Comparison of ENCODE assay signal across 8 cellular contexts in the genomic region with DNA sequence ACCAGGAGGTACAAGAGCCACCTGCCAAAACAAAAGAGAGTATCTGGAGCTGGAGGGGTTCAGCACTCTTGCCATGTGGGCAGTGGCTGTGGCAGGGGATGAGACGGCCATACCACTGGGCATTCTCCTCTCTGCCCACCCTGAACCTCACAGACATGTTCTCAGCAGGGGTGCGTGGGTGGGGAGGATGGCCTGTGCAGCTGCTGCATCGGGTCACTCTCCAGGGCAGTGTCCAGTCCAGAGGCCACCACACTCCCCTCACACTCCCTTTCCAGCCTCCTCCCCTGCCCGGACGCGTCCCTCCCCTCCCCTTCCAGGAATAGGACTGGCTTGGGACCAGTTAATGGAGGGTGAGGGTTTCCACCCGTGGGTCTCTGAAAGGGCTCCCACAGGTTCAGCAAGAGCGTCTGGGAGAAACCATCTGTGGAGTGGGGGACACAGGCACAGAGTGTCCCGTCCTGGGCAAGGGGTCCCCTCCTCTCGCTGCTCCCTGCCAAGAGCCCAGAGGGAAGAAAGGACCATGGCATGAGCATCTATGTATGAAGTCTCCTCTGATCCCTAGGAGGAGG. TPM values are rescaled to one million over a fixed set of nuclear protein-coding genes. Genes with fewer than 3 reads are reported as not detected.
DNase-seq lines count a peak whose midpoint lies in the region; ATAC-seq and TF ChIP-seq lines count a peak whose summit lies in the region.

No MANE protein-coding gene starts in this region.

- peak overlapping the region; percentile 80 for H3K4me2 ChIP-seq in skeletal muscle satellite cell (ENCODE audit: low read length)

- 25% methylated on average over 10 of the region's 10 CpGs for WGBS in right cardiac atrium

- H3K4me1 ChIP-seq in right cardiac atrium (ENCODE audit: control insufficient read depth, insufficient read depth, low read length) = no peaks in the 10 kb centered on the region
- peaks cover 23% of the 10 kb centered on the region for H3K4me1 ChIP-seq in skeletal muscle satellite cell (ENCODE audit: control insufficient read depth, insufficient read depth, low read length)
- H3K4me1 ChIP-seq in effector memory CD4-positive, alpha-beta T cell (ENCODE audit: control insufficient read depth, insufficient read depth, low read length, poor library complexity, severe bottlenecking) = peaks cover 4% of the 10 kb centered on the region

- intact Hi-C loops in right cardiac atrium (cut with DNase I) = no loop called here

- peak overlapping the region; percentile 79 to 84 for H3K4me3 Mint-ChIP-seq in activated T-cell treated with anti-CD3 and anti-CD28 coated beads, Interleukin-2, amount 50 U/mL, for 72 hours

- no peaks in the 10 kb centered on the region for H3K36me3 Mint-ChIP-seq in activated T-cell treated with anti-CD3 and anti-CD28 coated beads, Interleukin-2, amount 50 U/mL, for 72 hours (ENCODE audit: insufficient read depth in 2 of 2)

- H3K9me3 ChIP-seq in right cardiac atrium (ENCODE audit: control insufficient read depth, low read length) (no peaks in the 10 kb centered on the region), skeletal muscle satellite cell (replicated peaks; ENCODE audit: low read length) (no peaks in the 10 kb centered on the region)
- no peaks in the 10 kb centered on the region for H3K9me3 ChIP-seq in effector memory CD4-positive, alpha-beta T cell (ENCODE audit: control insufficient read depth, low read length)

- H3K36me3 ChIP-seq in skeletal muscle satellite cell (ENCODE audit: insufficient read depth, low read length) = no peaks in the 10 kb centered on the region
- no peaks in the 10 kb centered on the region for H3K36me3 ChIP-seq in effector memory CD4-positive, alpha-beta T cell (ENCODE audit: control insufficient read depth, insufficient read depth, low read length)

- no peaks in the 10 kb centered on the region for H3K27me3 Mint-ChIP-seq in activated T-cell treated with anti-CD3 and anti-CD28 coated beads, Interleukin-2, amount 50 U/mL, for 72 hours (ENCODE audit: low read depth)

- H3K27ac ChIP-seq in right cardiac atrium (ENCODE audit: low read length) = peak overlapping the region; percentile 64
- no peak overlapping the region for H3K27ac ChIP-seq in effector memory CD4-positive, alpha-beta T cell (ENCODE audit: insufficient read depth, low read length, poor library complexity, severe bottlenecking)

- peaks cover 7% of the 10 kb centered on the region for H3K4me1 Mint-ChIP-seq in activated T-cell treated with anti-CD3 and anti-CD28 coated beads, Interleukin-2, amount 50 U/mL, for 72 hours (ENCODE audit: low read depth)

- H3K9me3 Mint-ChIP-seq in activated T-cell treated with anti-CD3 and anti-CD28 coated beads, Interleukin-2, amount 50 U/mL, for 72 hours = no peaks in the 10 kb centered on the region

- DNase-seq in GM10266 (ENCODE audit: extremely low spot score) (peak; percentile 18), right cardiac atrium (peak; percentile 73 to 86 (median 79)), NCI-H526 treated with DMSO at 0.1 percent for 48 hours (lab: John Stamatoyannopoulos, UW) (no peak)
- DNase-seq in activated T-cell treated with anti-CD3 and anti-CD28 coated beads, Interleukin-2, amount 50 U/mL, for 72 hours = no peak
- DNase-seq in effector memory CD4-positive, alpha-beta T cell = no peak

- no peak for TF ChIP-seq CTCF in GM10266 (IDR thresholded peaks at IDR 0.05; ENCODE audit: control insufficient read depth, insufficient read depth, low read depth, missing control alignments)

- H3K27ac Mint-ChIP-seq in activated T-cell treated with anti-CD3 and anti-CD28 coated beads, Interleukin-2, amount 50 U/mL, for 72 hours = no peak overlapping the region

- H3K27me3 ChIP-seq in right cardiac atrium (ENCODE audit: control insufficient read depth, insufficient read depth) (no peaks in the 10 kb centered on the region), skeletal muscle satellite cell (ENCODE audit: control insufficient read depth, insufficient read depth, low read length) (peaks cover 5% of the 10 kb centered on the region)
- no peaks in the 10 kb centered on the region for H3K27me3 ChIP-seq in effector memory CD4-positive, alpha-beta T cell (replicated peaks; ENCODE audit: control insufficient read depth, insufficient read depth, low read length, poor library complexity, severe bottlenecking)

- peak in 1 of 2 donors; percentile 6 for ATAC-seq in activated T-cell treated with anti-CD3 and anti-CD28 coated beads, Interleukin-2, amount 50 U/mL, for 72 hours (replicated peaks in 1 of 2)
- ATAC-seq in right cardiac atrium (peak; percentile 85), GM21825 (IDR thresholded peaks at IDR 0.05; ENCODE audit: unreplicated experiment) (no peak), HG02981 (IDR thresholded peaks at IDR 0.05; ENCODE audit: unreplicated experiment) (no peak)

- peak overlapping the region; percentile 62 for H3K9ac ChIP-seq in skeletal muscle satellite cell (ENCODE audit: low read depth, low read length)

- H3K4me3 ChIP-seq in right cardiac atrium (ENCODE audit: low read length) (peak overlapping the region; percentile 42), skeletal muscle satellite cell (ENCODE audit: low read length) (peak overlapping the region; percentile 66)
- no peak overlapping the region for H3K4me3 ChIP-seq in effector memory CD4-positive, alpha-beta T cell (ENCODE audit: insufficient read depth, low read depth, low read length, poor library complexity, severe bottlenecking)

RNA-seq across cellular contexts. Expression of a gene that starts 0.5 kb away (rescaled TPM):
- 1 to 10 TPM; 5.6 to 6.4 TPM for total RNA-seq in activated T-cell treated with anti-CD3 and anti-CD28 coated beads, Interleukin-2, amount 50 U/mL, for 72 hours
- total RNA-seq in right cardiac atrium = 100 to 1,000 TPM; 245 to 447 (median 372) TPM
- 201 TPM for polyA plus RNA-seq in right cardiac atrium
- 17.5 and 83.7 TPM in 2 replicates for total RNA-seq in skeletal muscle satellite cell (2012; rRNA removed)

RNA-seq across cellular contexts. Expression of a gene that starts 17.3 kb away (rescaled TPM):
- total RNA-seq in activated T-cell treated with anti-CD3 and anti-CD28 coated beads, Interleukin-2, amount 50 U/mL, for 72 hours = 10 to 100 TPM; 22.6 to 27.4 TPM
- total RNA-seq in right cardiac atrium = 10 to 100 TPM; 17.6 to 29.6 (median 21.6) TPM
- polyA plus RNA-seq in right cardiac atrium = 16.7 TPM
- total RNA-seq in skeletal muscle satellite cell (2012; rRNA removed) = 13.8 and 17.0 TPM in 2 replicates

RNA-seq across cellular contexts. Expression of a gene that starts 31.2 kb away (rescaled TPM):
- 1 to 10 TPM; 4.0 to 6.6 TPM for total RNA-seq in activated T-cell treated with anti-CD3 and anti-CD28 coated beads, Interleukin-2, amount 50 U/mL, for 72 hours
- 100 to 1,000 TPM; 162 to 288 (median 238) TPM for total RNA-seq in right cardiac atrium
- 126 TPM for polyA plus RNA-seq in right cardiac atrium
- 40.6 and 80.8 TPM in 2 replicates for total RNA-seq in skeletal muscle satellite cell (2012; rRNA removed)

RNA-seq across cellular contexts. Expression of a gene that starts 36.9 kb away (rescaled TPM):
- under 1 TPM in 1 of 2 donors, not detected in 1; 0.26 TPM for total RNA-seq in activated T-cell treated with anti-CD3 and anti-CD28 coated beads, Interleukin-2, amount 50 U/mL, for 72 hours
- total RNA-seq in right cardiac atrium = 1 to 10 TPM in 1 of 4 donors, under 1 TPM in 2, not detected in 1; 0.47 to 1.7 (median 0.65) TPM
- polyA plus RNA-seq in right cardiac atrium = 0.77 TPM
- not detected in 2 replicates for total RNA-seq in skeletal muscle satellite cell (2012; rRNA removed)

RNA-seq across cellular contexts. Expression of a gene that starts 38.4 kb away (rescaled TPM):
- 10 to 100 TPM; 56.1 to 59.2 TPM for total RNA-seq in activated T-cell treated with anti-CD3 and anti-CD28 coated beads, Interleukin-2, amount 50 U/mL, for 72 hours
- total RNA-seq in right cardiac atrium = 10 to 100 TPM in 3 of 4 donors, 1 to 10 TPM in 1; 7.0 to 11.1 (median 10.7) TPM
- polyA plus RNA-seq in right cardiac atrium = 13.6 TPM
- total RNA-seq in skeletal muscle satellite cell (2012; rRNA removed) = 3.5 and 6.6 TPM in 2 replicates

Comparison
In these comparisons a context has a peak if more than half of its experiments do, and no peak if none do; other contexts are left out.
1. DNase-seq: peak in GM10266 (single experiment) and right cardiac atrium (3 of 3); none in activated T-cell treated with anti-CD3 and anti-CD28 coated beads, Interleukin-2, amount 50 U/mL, for 72 hours (0 of 2), NCI-H526 treated with DMSO at 0.1 percent for 48 hours (single experiment) and effector memory CD4-positive, alpha-beta T cell (0 of 3).
2. ATAC-seq: peak in right cardiac atrium (2 of 2); none in GM21825 (single experiment) and HG02981 (single experiment).
3. RNA of a gene that starts 0.5 kb away (total RNA-seq): 245 to 447 TPM in right cardiac atrium; 5.6 to 6.4 TPM in activated T-cell treated with anti-CD3 and anti-CD28 coated beads, Interleukin-2, amount 50 U/mL, for 72 hours; every median in the first group is over 10 times any median in the second.
4. RNA of a gene that starts 31.2 kb away (total RNA-seq): 162 to 288 TPM in right cardiac atrium; 4.0 to 6.6 TPM in activated T-cell treated with anti-CD3 and anti-CD28 coated beads, Interleukin-2, amount 50 U/mL, for 72 hours; every median in the first group is over 10 times any median in the second.